In the genomic region with DNA sequence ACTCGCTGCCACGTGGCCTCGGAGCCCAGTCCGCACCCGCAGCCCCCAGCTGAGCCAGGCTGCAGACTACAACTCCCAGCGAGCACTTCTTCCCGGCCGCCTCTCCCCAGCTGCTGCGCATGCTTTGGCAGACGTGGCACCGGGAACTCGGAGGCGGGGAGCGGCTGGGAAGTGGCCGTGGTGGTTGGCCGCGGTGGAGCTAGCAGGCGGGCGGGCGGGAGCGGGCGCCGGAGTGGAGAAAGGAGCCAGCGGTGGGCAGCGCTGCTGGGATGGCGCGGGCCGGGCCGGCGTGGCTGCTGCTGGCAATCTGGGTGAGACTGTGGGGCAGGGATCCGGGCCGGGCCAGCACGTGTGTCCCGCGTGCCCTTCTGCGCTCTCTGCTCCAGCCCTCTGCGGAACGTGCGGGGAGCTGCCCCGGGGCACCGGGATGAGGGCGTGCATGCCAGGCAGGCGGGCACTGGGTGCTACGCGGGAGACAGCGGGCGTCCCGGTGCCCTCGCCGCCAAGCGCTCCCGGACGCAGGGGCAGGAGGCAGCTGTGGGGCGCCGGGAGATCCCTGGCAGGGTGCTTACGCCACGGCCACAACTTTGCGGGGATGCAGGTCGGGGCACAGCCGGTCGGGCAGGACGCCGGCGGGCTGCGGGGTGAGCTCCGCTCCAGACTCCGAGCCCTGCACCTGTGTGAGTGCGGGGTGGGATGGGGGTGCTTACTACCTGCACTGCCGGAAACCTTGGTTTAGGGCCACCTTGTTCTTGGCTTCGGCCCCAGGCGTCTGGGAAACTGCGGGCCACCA, we compare ENCODE assay signal across 8 cellular contexts. TPM values are rescaled to one million over a fixed set of nuclear protein-coding genes. Genes with fewer than 3 reads are reported as not detected.
DNase-seq lines count a peak whose midpoint lies in the region; ATAC-seq and TF ChIP-seq lines count a peak whose summit lies in the region.

PDIA5 (plus strand) TSS at position 130 of the 793 bp plus-strand sequence; CDS start at position 270, 140 bp downstream.

- peaks cover 6% of the 10 kb centered on the region for H3K4me1 ChIP-seq in right cardiac atrium (ENCODE audit: control insufficient read depth, insufficient read depth, low read length)
- peaks cover 11% of the 10 kb centered on the region for H3K4me1 ChIP-seq in psoas muscle
- no peaks in the 10 kb centered on the region for H3K4me1 ChIP-seq in uterus

- TF ChIP-seq CTCF in GM12865 (IDR thresholded peaks at IDR 0.05; ENCODE audit: insufficient read depth, low read depth, low read length, missing control alignments) (no peak), psoas muscle (IDR thresholded peaks at IDR 0.05) (no peak), uterus (IDR thresholded peaks at IDR 0.05) (no peak)

- ATAC-seq in HG02678 (IDR thresholded peaks at IDR 0.05; ENCODE audit: unreplicated experiment) (peak; percentile 91), right cardiac atrium (peak; percentile 98), psoas muscle (peak; percentile 97 to 99 (median 99))

- WGBS in right cardiac atrium = under 1% methylated on average over 72 of the region's 72 CpGs
- 0 to 1% (median 0%) methylated on average over 48 to 72 of the region's 72 CpGs for WGBS in psoas muscle, 3 donors

- intact Hi-C loops in right cardiac atrium (cut with DNase I) = no loop called here
- intact Hi-C loops in psoas muscle (cut with DNase I) = no loop called here
- intact Hi-C loops in uterus (cut with DNase I; ENCODE audit: low total_unique reads) = no loop called here

- peak; percentile 65 to 72 for TF ChIP-seq POLR2A in uterus (IDR thresholded peaks at IDR 0.05)

- H3K27ac ChIP-seq in right cardiac atrium (ENCODE audit: low read length) (peak within 1 kb of the TSS; percentile 44), psoas muscle (peak within 1 kb of the TSS; percentile 83), uterus (peak within 1 kb of the TSS; percentile 5 to 60)

- H3K4me3 ChIP-seq in GM12865 (ENCODE audit: low read depth, low read length) (peak within 1 kb of the TSS; percentile 83), right cardiac atrium (ENCODE audit: low read length) (peak within 1 kb of the TSS; percentile 78), psoas muscle (peak within 1 kb of the TSS; percentile 97), uterus (peak within 1 kb of the TSS; percentile 41 to 96)

- no peaks in the 10 kb centered on the region for H3K27me3 ChIP-seq in right cardiac atrium (ENCODE audit: control insufficient read depth, insufficient read depth)
- H3K27me3 ChIP-seq in psoas muscle (ENCODE audit: insufficient read depth in 3 of 3, low read length in 2 of 3) = no peaks in the 10 kb centered on the region
- no peaks in the 10 kb centered on the region for H3K27me3 ChIP-seq in uterus

- DNase-seq in GM12865 (ENCODE audit: low read depth) (peak; percentile 89), NCI-H1417 treated with DMSO at 0.1 percent for 48 hours (lab: John Stamatoyannopoulos, UW) (peak; percentile 78), SW480 (ENCODE audit: low spot score) (peak; percentile 92), amygdala (lab: John Stamatoyannopoulos, UW) (peak; percentile 21 to 92 (median 82)), right cardiac atrium (peak; percentile 94 to 97 (median 96)), psoas muscle (peak; percentile 90 to 94), uterus (peak; percentile 86)

- H3K9me3 ChIP-seq in right cardiac atrium (ENCODE audit: control insufficient read depth, low read length) (no peaks in the 10 kb centered on the region), psoas muscle (no peaks in the 10 kb centered on the region), uterus (no peaks in the 10 kb centered on the region)

- H3K36me3 ChIP-seq in psoas muscle (ENCODE audit: insufficient read depth in 1 of 2, low read depth in 1 of 2) (no peaks in the 10 kb centered on the region), uterus (no peaks in the 10 kb centered on the region)

RNA-seq across cellular contexts. Expression of gene PDIA5, which starts in this region (rescaled TPM):
- 10 to 100 TPM in 2 of 4 donors, 1 to 10 TPM in 2; 8.8 to 11.1 (median 9.9) TPM for total RNA-seq in right cardiac atrium
- 8.3 TPM for polyA plus RNA-seq in right cardiac atrium
- total RNA-seq in psoas muscle = 1 to 10 TPM; 2.9 to 6.4 (median 5.4) TPM
- 1 to 10 TPM; 3.2 to 6.1 (median 3.3) TPM for polyA plus RNA-seq in psoas muscle
- 10 to 100 TPM in 3 of 4 donors, 1 to 10 TPM in 1; 3.6 to 38.1 (median 25.1) TPM for total RNA-seq in uterus

Comparison
In these comparisons a context has a peak if more than half of its experiments do, and no peak if none do; other contexts are left out.
1. Peak in every context shown above with its lines: DNase-seq, ATAC-seq, H3K4me3 ChIP-seq and H3K27ac ChIP-seq.
2. H3K27ac ChIP-seq: peak in every context shown above with its lines; median percentile 83 in psoas muscle; 44 in right cardiac atrium; 32 in uterus.